In genomic region chr4:112926826-112927225, GRCh38 we compare ENCODE assay signal across 24 cellular contexts.
"Had no signal": no experiment of that assay in that cellular context is flagged by ENCODE, and none has a peak within 500 bp of the region (broad histone marks: within the 10 kb centered on the region; RNA-seq: fewer than 3 reads in every experiment).

No MANE protein-coding gene starts in this region.

- H3K27ac ChIP-seq: adrenal gland, body of pancreas, left lung, lower lobe of right lung, right lobe of liver, skin epidermis, thoracic aorta, vagina had no signal

- H3K27ac Mint-ChIP-seq: activated B cell treated with CpG ODN at 0.5 μM for 24 hours; activated CD8-positive, alpha-beta T cell treated with anti-CD3 and anti-CD28 coated beads for 36 hours; activated naive CD8-positive, alpha-beta T cell treated with anti-CD3 and anti-CD28 coated beads for 36 hours; activated T-helper 2 cell treated with anti-CD3 and anti-CD28 coated beads, Interferon-gamma antibody, Interleukin-2, Interleukin-4, amounts not matched to agents 10 μg/mL and 5 μg/mL and 100 μg/mL, durations not matched to agents 14 hours and 24 hours and 36 hours; natural killer cell treated with Interleukin-12 subunit alpha and Interleukin-12 subunit beta and Interleukin-15 and Interleukin-18, amount 100 ng/mL, for 72 hours had no signal

- H3K36me3 Mint-ChIP-seq: activated naive CD8-positive, alpha-beta T cell treated with anti-CD3 and anti-CD28 coated beads for 36 hours; natural killer cell treated with Interleukin-12 subunit alpha and Interleukin-12 subunit beta and Interleukin-15 and Interleukin-18, amount 100 ng/mL, for 72 hours; type B pancreatic cell had no signal

- H3K4me1 Mint-ChIP-seq: activated B cell treated with CpG ODN at 0.5 μM for 24 hours had no signal

- H3K36me3 ChIP-seq: adrenal gland, left lung, lower lobe of right lung, right lobe of liver, thoracic aorta, vagina had no signal

- H3K27me3 Mint-ChIP-seq: activated B cell treated with CpG ODN at 0.5 μM for 24 hours, type B pancreatic cell had no signal

- H3K4me3 ChIP-seq: adrenal gland, body of pancreas, dorsolateral prefrontal cortex, left lung, lower lobe of right lung, right lobe of liver, skin epidermis, thoracic aorta, vagina had no signal

- ATAC-seq: activated CD8-positive, alpha-beta T cell treated with anti-CD3 and anti-CD28 coated beads for 36 hours; body of pancreas; left lung; lower lobe of right lung; natural killer cell treated with Interleukin-12 subunit alpha and Interleukin-12 subunit beta and Interleukin-15 and Interleukin-18, amount 100 ng/mL, for 72 hours; right lobe of liver; stimulated activated naive CD8-positive, alpha-beta T cell treated with anti-CD3 and anti-CD28 coated beads, Interleukin-15, Interleukin-2, amounts not matched to agents 100 U/mL and 50 U/mL, for 24 hours had no signal

- H3K27me3 ChIP-seq: adrenal gland, body of pancreas, dorsolateral prefrontal cortex, left lung, right lobe of liver, vagina had no signal

- H3K9me3 ChIP-seq: adrenal gland, body of pancreas, left lung, lower lobe of right lung, right lobe of liver, thoracic aorta, vagina had no signal

- H3K4me1 ChIP-seq: adrenal gland, body of pancreas, left lung, lower lobe of right lung, right lobe of liver had no signal

- DNase-seq: activated B cell treated with CpG ODN at 0.5 μM for 24 hours; activated CD4-positive, alpha-beta T cell treated with anti-CD3 and anti-CD28 coated beads, Interleukin-2, amount 50 U/mL, for 1 hour; activated CD8-positive, alpha-beta T cell treated with anti-CD3 and anti-CD28 coated beads for 36 hours; activated naive CD8-positive, alpha-beta T cell treated with anti-CD3 and anti-CD28 coated beads for 36 hours; activated T-cell treated with anti-CD3 and anti-CD28 coated beads, Interleukin-2, amount 50 U/mL, for 48 hours; adrenal gland; aorta; body of pancreas; dorsolateral prefrontal cortex; effector memory CD4-positive, alpha-beta T cell; foreskin fibroblast; left lung; lower lobe of right lung; posterior cingulate gyrus; right lobe of liver; stimulated activated CD4-positive, alpha-beta T cell treated with anti-CD3 and anti-CD28 coated beads, Interleukin-12 subunit alpha, Interleukin-12 subunit beta, amount 100 ng/mL, for 4 hours; stimulated activated CD4-positive, alpha-beta T cell treated with anti-CD3 and anti-CD28 coated beads, Interleukin-4, amount 100 ng/mL, for 1 hour; stimulated activated naive CD8-positive, alpha-beta T cell treated with anti-CD3 and anti-CD28 coated beads, Interleukin-15, Interleukin-2, amounts not matched to agents 100 U/mL and 50 U/mL, for 24 hours had no signal

- H3K9me3 Mint-ChIP-seq: activated B cell treated with CpG ODN at 0.5 μM for 24 hours; activated CD8-positive, alpha-beta T cell treated with anti-CD3 and anti-CD28 coated beads for 36 hours; activated naive CD8-positive, alpha-beta T cell treated with anti-CD3 and anti-CD28 coated beads for 36 hours; activated T-helper 2 cell treated with anti-CD3 and anti-CD28 coated beads, Interferon-gamma antibody, Interleukin-2, Interleukin-4, amounts not matched to agents 10 μg/mL and 5 μg/mL and 100 μg/mL, durations not matched to agents 14 hours and 24 hours and 36 hours; natural killer cell treated with Interleukin-12 subunit alpha and Interleukin-12 subunit beta and Interleukin-15 and Interleukin-18, amount 100 ng/mL, for 72 hours had no signal

- H3K4me3 Mint-ChIP-seq: activated B cell treated with CpG ODN at 0.5 μM for 24 hours; activated CD8-positive, alpha-beta T cell treated with anti-CD3 and anti-CD28 coated beads for 36 hours; activated naive CD8-positive, alpha-beta T cell treated with anti-CD3 and anti-CD28 coated beads for 36 hours; natural killer cell treated with Interleukin-12 subunit alpha and Interleukin-12 subunit beta and Interleukin-15 and Interleukin-18, amount 100 ng/mL, for 72 hours; type B pancreatic cell had no signal
